ENCODE assay signal across 8 cellular contexts in genomic region chr2:230660294-230661060, GRCh38. TPM values are rescaled to one million over a fixed set of nuclear protein-coding genes. Genes with fewer than 3 reads are reported as not detected.
DNase-seq lines count a peak whose midpoint lies in the region; ATAC-seq lines count a peak whose summit lies in the region.

No MANE protein-coding gene starts in this region.

- DNase-seq in HuH-7 (ENCODE audit: low spot score) (peak; percentile 34), left cardiac atrium (peak; percentile 41), epidermal melanocyte (ENCODE audit: insufficient read length, low spot score) (no peak), NCI-H2171 (lab: John Stamatoyannopoulos, UW) (no peak)
- DNase-seq in activated CD4-positive, alpha-beta T cell treated with anti-CD3 and anti-CD28 coated beads, Interleukin-2, amount 10 ng/mL, durations not matched to agents 24 days and 14 days, result peak; percentile 85
- no peak for DNase-seq in stimulated activated naive B cell treated with anti-CD40 and anti-IgM and Interleukin-4, amounts not matched to agents 10 μg/mL and 1 μg/mL and 100 μg/mL, for 72 hours
- no peak for DNase-seq in effector CD4-positive, alpha-beta T cell

- intact Hi-C loops in activated CD4-positive, alpha-beta T cell treated with anti-CD3 and anti-CD28 coated beads, Interleukin-2, amount 10 ng/mL, durations not matched to agents 24 days and 14 days (cut with micrococcal nuclease), result loop anchor here (5.0 kb wide), 1 partner anchor 333 kb away; the partner anchor contains the start of gene SP140L
- intact Hi-C loops in left cardiac atrium (cut with DNase I), result loop anchor here in 1 of 2 donors (5.0 kb wide), 1 partner anchor 352 kb away; no protein-coding TSS in a partner anchor

- no peaks in the 10 kb centered on the region for H3K9me3 Mint-ChIP-seq in activated CD4-positive, alpha-beta T cell treated with anti-CD3 and anti-CD28 coated beads, Interleukin-2, amount 10 ng/mL, durations not matched to agents 24 days and 14 days
- H3K9me3 Mint-ChIP-seq in stimulated activated naive B cell treated with anti-CD40 and anti-IgM and Interleukin-4, amounts not matched to agents 10 μg/mL and 1 μg/mL and 100 μg/mL, for 72 hours, result no peaks in the 10 kb centered on the region

- H3K27me3 Mint-ChIP-seq in activated CD4-positive, alpha-beta T cell treated with anti-CD3 and anti-CD28 coated beads, Interleukin-2, amount 10 ng/mL, durations not matched to agents 24 days and 14 days, result no peaks in the 10 kb centered on the region
- H3K27me3 Mint-ChIP-seq in stimulated activated naive B cell treated with anti-CD40 and anti-IgM and Interleukin-4, amounts not matched to agents 10 μg/mL and 1 μg/mL and 100 μg/mL, for 72 hours, result no peaks in the 10 kb centered on the region

- ATAC-seq in left cardiac atrium (peak; percentile 47 to 68), GM19035 (IDR thresholded peaks at IDR 0.05; ENCODE audit: unreplicated experiment) (no peak)
- peak; percentile 4 to 11 for ATAC-seq in stimulated activated naive B cell treated with anti-CD40 and anti-IgM and Interleukin-4, amounts not matched to agents 10 μg/mL and 1 μg/mL and 100 μg/mL, for 72 hours (replicated peaks)

- peaks cover 89% of the 10 kb centered on the region for H3K4me1 Mint-ChIP-seq in activated CD4-positive, alpha-beta T cell treated with anti-CD3 and anti-CD28 coated beads, Interleukin-2, amount 10 ng/mL, durations not matched to agents 24 days and 14 days
- peaks cover 61 to 91% of the 10 kb centered on the region in 2 donors for H3K4me1 Mint-ChIP-seq in stimulated activated naive B cell treated with anti-CD40 and anti-IgM and Interleukin-4, amounts not matched to agents 10 μg/mL and 1 μg/mL and 100 μg/mL, for 72 hours

- peak overlapping the region; percentile 88 for H3K4me3 Mint-ChIP-seq in activated CD4-positive, alpha-beta T cell treated with anti-CD3 and anti-CD28 coated beads, Interleukin-2, amount 10 ng/mL, durations not matched to agents 24 days and 14 days
- peak overlapping the region; percentile 17 to 26 for H3K4me3 Mint-ChIP-seq in stimulated activated naive B cell treated with anti-CD40 and anti-IgM and Interleukin-4, amounts not matched to agents 10 μg/mL and 1 μg/mL and 100 μg/mL, for 72 hours

- peak overlapping the region; percentile 98 for H3K27ac Mint-ChIP-seq in activated CD4-positive, alpha-beta T cell treated with anti-CD3 and anti-CD28 coated beads, Interleukin-2, amount 10 ng/mL, durations not matched to agents 24 days and 14 days
- peak overlapping the region; percentile 96 for H3K27ac Mint-ChIP-seq in stimulated activated naive B cell treated with anti-CD40 and anti-IgM and Interleukin-4, amounts not matched to agents 10 μg/mL and 1 μg/mL and 100 μg/mL, for 72 hours

- peaks cover 6% of the 10 kb centered on the region for H3K36me3 Mint-ChIP-seq in activated CD4-positive, alpha-beta T cell treated with anti-CD3 and anti-CD28 coated beads, Interleukin-2, amount 10 ng/mL, durations not matched to agents 24 days and 14 days (ENCODE audit: low read depth)
- no peaks in the 10 kb centered on the region for H3K36me3 Mint-ChIP-seq in stimulated activated naive B cell treated with anti-CD40 and anti-IgM and Interleukin-4, amounts not matched to agents 10 μg/mL and 1 μg/mL and 100 μg/mL, for 72 hours

RNA-seq across cellular contexts. Expression of gene CAB39, which starts 52.2 kb away (rescaled TPM):
- 166 and 168 TPM in 2 replicates for total RNA-seq in activated CD4-positive, alpha-beta T cell treated with anti-CD3 and anti-CD28 coated beads, Interleukin-2, amount 10 ng/mL, durations not matched to agents 24 days and 14 days
- total RNA-seq in left cardiac atrium, result 10 to 100 TPM; 85.5 to 87.8 TPM

Comparison
In these comparisons a context has a peak if more than half of its experiments do, and no peak if none do; other contexts are left out.
1. DNase-seq: peak in HuH-7 (single experiment), activated CD4-positive, alpha-beta T cell treated with anti-CD3 and anti-CD28 coated beads, Interleukin-2, amount 10 ng/mL, durations not matched to agents 24 days and 14 days (single experiment) and left cardiac atrium (single experiment); none in stimulated activated naive B cell treated with anti-CD40 and anti-IgM and Interleukin-4, amounts not matched to agents 10 μg/mL and 1 μg/mL and 100 μg/mL, for 72 hours (single experiment), epidermal melanocyte (single experiment), NCI-H2171 (single experiment) and effector CD4-positive, alpha-beta T cell (single experiment).